ENCODE assay signal across 8 cellular contexts in genomic region chr10:119667562-119668328, GRCh38. TPM values are rescaled to one million over a fixed set of nuclear protein-coding genes. Genes with fewer than 3 reads are reported as not detected.
DNase-seq lines count a peak whose midpoint lies in the region; ATAC-seq and TF ChIP-seq lines count a peak whose summit lies in the region.

No MANE protein-coding gene starts in this region.

- no peak overlapping the region for H2BK120ac ChIP-seq in neuronal stem cell (ENCODE audit: low read depth, low read length)

- no peak overlapping the region for H2AFZ ChIP-seq in neuronal stem cell (ENCODE audit: low read length)

- no peak overlapping the region for H2BK15ac ChIP-seq in neuronal stem cell (ENCODE audit: low read length)

- ATAC-seq in HG03442 (IDR thresholded peaks at IDR 0.05; ENCODE audit: unreplicated experiment), result no peak
- ATAC-seq in GM21526 (IDR thresholded peaks at IDR 0.05; ENCODE audit: low FRiP score, unreplicated experiment), result no peak

- H3K23ac ChIP-seq in neuronal stem cell (ENCODE audit: low read depth, low read length, poor library complexity), result no peak overlapping the region

- peaks cover 2% of the 10 kb centered on the region for H3K79me1 ChIP-seq in neuronal stem cell (ENCODE audit: low read depth, low read length)

- no peak overlapping the region for H3K4ac ChIP-seq in neuronal stem cell (ENCODE audit: low read length)

- peak overlapping the region; percentile 65 for H2AK5ac ChIP-seq in neuronal stem cell (ENCODE audit: low read depth, low read length)

- H3K9ac ChIP-seq in neuronal stem cell (ENCODE audit: low read depth, low read length, poor library complexity), result peak overlapping the region; percentile 73

- H3K4me1 ChIP-seq in neuronal stem cell (ENCODE audit: control insufficient read depth in 2 of 2, insufficient read depth in 1 of 2, low read depth in 1 of 2, low read length in 2 of 2), result peaks cover 18 to 22% of the 10 kb centered on the region in 2 donors

- H3K27me3 ChIP-seq in neuronal stem cell (ENCODE audit: control insufficient read depth in 3 of 3, insufficient read depth in 3 of 3, low read depth in 1 of 3, low read length in 3 of 3), result no peaks in the 10 kb centered on the region

- H3K18ac ChIP-seq in neuronal stem cell (ENCODE audit: low read length), result peak overlapping the region; percentile 68

- peak; percentile 9 for TF ChIP-seq CTCF in epithelial cell of esophagus (IDR thresholded peaks at IDR 0.05; ENCODE audit: insufficient read depth, low read depth, low read length, missing control alignments)

- H3K9me3 ChIP-seq in neuronal stem cell (replicated peaks in 1 of 2; ENCODE audit: control insufficient read depth in 2 of 2, insufficient read depth in 1 of 2, low read depth in 1 of 2, low read length in 2 of 2), result no peaks in the 10 kb centered on the region

- H3K36me3 ChIP-seq in neuronal stem cell (replicated peaks in 1 of 2; ENCODE audit: control insufficient read depth in 2 of 2, insufficient read depth in 2 of 2, low read length in 2 of 2), result peaks cover 15 to 39% of the 10 kb centered on the region in 2 donors

- no peak overlapping the region for H2BK12ac ChIP-seq in neuronal stem cell (ENCODE audit: low read length)

- peak; percentile 99 for DNase-seq in ELR (ENCODE audit: low read depth)
- DNase-seq in NCI-H345 treated with DMSO at 0.1 percent for 48 hours (lab: John Stamatoyannopoulos, UW; ENCODE audit: unreplicated experiment), result peak; percentile 77
- DNase-seq in epithelial cell of esophagus (ENCODE audit: low read depth), result peak; percentile 96
- DNase-seq in neuronal stem cell (ENCODE audit: low spot score), result peak; percentile 32
- no peak for DNase-seq in NCI-H128 (lab: John Stamatoyannopoulos, UW; ENCODE audit: unreplicated experiment)
- no peak for DNase-seq in activated naive CD4-positive, alpha-beta T cell treated with Interleukin-2 at 50 U/mL for 16 hours

- H4K91ac ChIP-seq in neuronal stem cell (ENCODE audit: low read depth, low read length, poor library complexity), result no peak overlapping the region

- no peak overlapping the region for H4K8ac ChIP-seq in neuronal stem cell (ENCODE audit: low read depth, low read length)

- no peak overlapping the region for H3K4me3 ChIP-seq in epithelial cell of esophagus (ENCODE audit: low read length)
- no peak overlapping the region for H3K4me3 ChIP-seq in neuronal stem cell (ENCODE audit: low read length in 2 of 2)

- no peak overlapping the region for H3K14ac ChIP-seq in neuronal stem cell (ENCODE audit: low read length)

- no peak overlapping the region for H2BK5ac ChIP-seq in neuronal stem cell (ENCODE audit: low read length)

- WGBS in neuronal stem cell (ENCODE audit: extremely low coverage in 2 of 2, insufficient read length in 2 of 2, insufficient replicate concordance in 1 of 2), 2 donors, result no CpG with 5 or more reads among the region's 12 CpGs

- peak overlapping the region; percentile 32 for H3K27ac ChIP-seq in neuronal stem cell (replicated peaks; ENCODE audit: low read length)

- no peak overlapping the region for H3K4me2 ChIP-seq in neuronal stem cell (ENCODE audit: insufficient read depth, low read length, poor library complexity, severe bottlenecking)

RNA-seq across cellular contexts. Expression of gene BAG3, which starts 16.6 kb away (rescaled TPM):
- polyA plus RNA-seq in neuronal stem cell (2013, experiment 1 of 2), result 12.6 TPM
- 12.7 TPM for polyA plus RNA-seq in neuronal stem cell (2013, experiment 2 of 2)

RNA-seq across cellular contexts. Expression of gene INPP5F, which starts 58.1 kb away (rescaled TPM):
- 92.2 TPM for polyA plus RNA-seq in neuronal stem cell (2013, experiment 1 of 2)
- 93.5 TPM for polyA plus RNA-seq in neuronal stem cell (2013, experiment 2 of 2)

Comparison
In these comparisons a context has a peak if more than half of its experiments do, and no peak if none do; other contexts are left out.
1. DNase-seq: peak in ELR (single experiment), NCI-H345 treated with DMSO at 0.1 percent for 48 hours (single experiment), epithelial cell of esophagus (single experiment) and neuronal stem cell (single experiment); none in NCI-H128 (single experiment) and activated naive CD4-positive, alpha-beta T cell treated with Interleukin-2 at 50 U/mL for 16 hours (single experiment).